In the genomic region with DNA sequence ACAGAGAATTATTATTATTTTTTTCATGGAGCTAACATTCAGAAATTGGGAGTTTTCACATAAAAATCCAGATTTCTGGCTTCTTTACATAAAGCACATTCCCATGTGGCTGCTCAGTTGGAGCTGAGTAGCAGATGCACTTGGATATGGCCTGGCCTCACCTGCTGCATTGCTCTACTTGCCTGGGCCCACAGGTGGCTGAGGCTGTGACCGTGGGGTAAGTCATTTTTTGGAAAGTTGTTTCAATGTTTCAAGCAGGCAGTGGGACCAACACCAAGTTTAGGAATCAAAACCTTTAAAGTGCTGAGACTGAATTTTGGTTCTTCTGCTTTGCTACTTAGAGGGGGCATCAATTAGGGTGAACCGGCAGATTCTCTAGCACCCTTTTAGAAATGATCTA, we compare ENCODE assay signal across 1 cellular context.
TF ChIP-seq lines count a peak whose summit lies in the region.

No MANE protein-coding gene starts in this region.

TF ChIP-seq in HepG2, 621 proteins besides CTCF, POLR2A, EP300 and RAD21 (continued from another document):
- TF ChIP-seq, protein P1, sequence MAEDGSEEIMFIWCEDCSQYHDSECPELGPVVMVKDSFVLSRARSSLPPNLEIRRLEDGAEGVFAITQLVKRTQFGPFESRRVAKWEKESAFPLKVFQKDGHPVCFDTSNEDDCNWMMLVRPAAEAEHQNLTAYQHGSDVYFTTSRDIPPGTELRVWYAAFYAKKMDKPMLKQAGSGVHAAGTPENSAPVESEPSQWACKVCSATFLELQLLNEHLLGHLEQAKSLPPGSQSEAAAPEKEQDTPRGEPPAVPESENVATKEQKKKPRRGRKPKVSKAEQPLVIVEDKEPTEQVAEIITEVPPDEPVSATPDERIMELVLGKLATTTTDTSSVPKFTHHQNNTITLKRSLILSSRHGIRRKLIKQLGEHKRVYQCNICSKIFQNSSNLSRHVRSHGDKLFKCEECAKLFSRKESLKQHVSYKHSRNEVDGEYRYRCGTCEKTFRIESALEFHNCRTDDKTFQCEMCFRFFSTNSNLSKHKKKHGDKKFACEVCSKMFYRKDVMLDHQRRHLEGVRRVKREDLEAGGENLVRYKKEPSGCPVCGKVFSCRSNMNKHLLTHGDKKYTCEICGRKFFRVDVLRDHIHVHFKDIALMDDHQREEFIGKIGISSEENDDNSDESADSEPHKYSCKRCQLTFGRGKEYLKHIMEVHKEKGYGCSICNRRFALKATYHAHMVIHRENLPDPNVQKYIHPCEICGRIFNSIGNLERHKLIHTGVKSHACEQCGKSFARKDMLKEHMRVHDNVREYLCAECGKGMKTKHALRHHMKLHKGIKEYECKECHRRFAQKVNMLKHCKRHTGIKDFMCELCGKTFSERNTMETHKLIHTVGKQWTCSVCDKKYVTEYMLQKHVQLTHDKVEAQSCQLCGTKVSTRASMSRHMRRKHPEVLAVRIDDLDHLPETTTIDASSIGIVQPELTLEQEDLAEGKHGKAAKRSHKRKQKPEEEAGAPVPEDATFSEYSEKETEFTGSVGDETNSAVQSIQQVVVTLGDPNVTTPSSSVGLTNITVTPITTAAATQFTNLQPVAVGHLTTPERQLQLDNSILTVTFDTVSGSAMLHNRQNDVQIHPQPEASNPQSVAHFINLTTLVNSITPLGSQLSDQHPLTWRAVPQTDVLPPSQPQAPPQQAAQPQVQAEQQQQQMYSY (CRISPR knock-in tag; IDR thresholded peaks at IDR 0.05): no peak
- no peak for TF ChIP-seq SRSF9 (IDR thresholded peaks at IDR 0.05; ENCODE audit: borderline replicate concordance, insufficient read depth, low read depth, low read length, poor library complexity, severe bottlenecking)
